26 cellular contexts compared by ENCODE assay signal in the genomic region with DNA sequence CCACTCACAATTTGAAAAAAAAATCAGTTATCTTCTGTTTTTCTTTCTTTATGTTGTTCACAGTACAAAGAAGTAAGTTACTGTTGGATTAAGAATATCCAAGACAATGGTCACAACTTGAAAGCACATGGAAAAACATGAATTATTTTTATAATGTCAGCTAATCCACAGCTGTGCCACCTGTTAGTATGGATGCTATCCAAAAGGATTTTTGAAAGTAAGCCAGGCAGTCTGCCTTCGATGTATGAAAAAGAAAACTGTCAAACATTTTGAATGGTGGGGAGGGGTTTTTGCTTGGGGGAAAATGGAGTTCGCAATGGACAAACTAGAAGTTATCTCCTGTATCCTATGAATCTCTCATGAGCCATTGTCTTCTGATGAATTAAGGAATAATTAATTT. TPM values are rescaled to one million over a fixed set of nuclear protein-coding genes. Genes with fewer than 3 reads are reported as not detected.
"Had no signal": no experiment of that assay in that cellular context is flagged by ENCODE, and none has a peak within 500 bp of the region (broad histone marks: within the 10 kb centered on the region; RNA-seq: fewer than 3 reads in every experiment).

No MANE protein-coding gene starts in this region.

- H3K9me3 ChIP-seq: adrenal gland, body of pancreas, uterus had no signal

- H3K27ac ChIP-seq: adrenal gland, body of pancreas, cardiac muscle cell, coronary artery, uterus, VCaP had no signal

- ATAC-seq: body of pancreas; effector memory CD8-positive, alpha-beta T cell; natural killer cell; right cardiac atrium; stimulated activated effector memory CD8-positive, alpha-beta T cell treated with anti-CD3 and anti-CD28 coated beads, Interleukin-12 subunit alpha, Interleukin-12 subunit beta, amount 100 ng/mL, for 72 hours; stimulated activated naive CD8-positive, alpha-beta T cell treated with anti-CD3 and anti-CD28 coated beads, Interleukin-15, amount 100 ng/mL, for 72 hours had no signal

- DNase-seq: activated CD4-positive, alpha-beta T cell treated with anti-CD3 and anti-CD28 coated beads for 4 hours; activated CD4-positive, alpha-beta T cell treated with anti-CD3 and anti-CD28 coated beads, Interleukin-2, amount 50 U/mL, for 48 hours; activated CD8-positive, alpha-beta memory T cell treated with anti-CD3 and anti-CD28 coated beads for 24 hours; activated effector memory CD4-positive, alpha-beta T cell treated with Interleukin-2 at 50 U/mL for 16 hours; activated naive CD4-positive, alpha-beta T cell treated with Interleukin-2 at 50 U/mL for 16 hours; adrenal gland; aorta; body of pancreas; effector memory CD8-positive, alpha-beta T cell; head of caudate nucleus; hypothalamus; immature natural killer cell; midbrain; natural killer cell; posterior cingulate gyrus; right cardiac atrium; stimulated activated CD4-positive, alpha-beta T cell treated with anti-CD3 and anti-CD28 coated beads, Interleukin-4, amount 100 ng/mL, for 24 hours; stimulated activated naive CD8-positive, alpha-beta T cell treated with anti-CD3 and anti-CD28 coated beads, Interleukin-15, amount 100 ng/mL, for 72 hours; substantia nigra; T-helper 9 cell; uterus had no signal

- H3K4me3 ChIP-seq: adrenal gland, body of pancreas, cardiac muscle cell, coronary artery, uterus had no signal

- H3K4me1 ChIP-seq: adrenal gland, body of pancreas, uterus had no signal

- H3K36me3 ChIP-seq: adrenal gland, cardiac muscle cell, uterus had no signal

- H3K27me3 ChIP-seq: adrenal gland, body of pancreas, cardiac muscle cell, uterus had no signal

RNA-seq across cellular contexts. Expression of gene GPM6A, which starts 6.2 kb away (rescaled TPM):
- total RNA-seq: fibroblast of villous mesenchyme, natural killer cell had no signal
